Comparison of ENCODE assay signal across 1 cellular context in genomic region chr12:70197362-70197744, GRCh38.
TF ChIP-seq lines count a peak whose summit lies in the region.

No MANE protein-coding gene starts in this region.

TF ChIP-seq in GM23338, 12 proteins besides CTCF, POLR2A, EP300 and RAD21 (continued from another document):
- TF ChIP-seq ZNF462 (CRISPR knock-in tag; IDR thresholded peaks at IDR 0.05) (no peak), ETS1 (IDR thresholded peaks at IDR 0.05) (no peak), EZH2phosphoT487 (IDR thresholded peaks at IDR 0.05; ENCODE audit: unreplicated experiment) (no peak), ZNF331 (CRISPR knock-in tag; IDR thresholded peaks at IDR 0.05; ENCODE audit: low read depth) (no peak), REST (IDR thresholded peaks at IDR 0.05; ENCODE audit: unreplicated experiment) (no peak)
